ENCODE assay signal across 19 cellular contexts in genomic region chr18:58269931-58270330, GRCh38.
DNase-seq lines count a peak whose midpoint lies in the region; ATAC-seq and TF ChIP-seq lines count a peak whose summit lies in the region.
"Had no signal": no experiment of that assay in that cellular context is flagged by ENCODE, and none has a peak within 500 bp of the region (broad histone marks: within the 10 kb centered on the region; RNA-seq: fewer than 3 reads in every experiment).

No MANE protein-coding gene starts in this region.

- H3K27me3 ChIP-seq in RWPE2 (ENCODE audit: insufficient read depth, poor library complexity, severe bottlenecking) (no peaks in the 10 kb centered on the region), thyroid gland (no peaks in the 10 kb centered on the region)
- H3K27me3 ChIP-seq: ascending aorta, esophagus squamous epithelium, heart left ventricle had no signal

- no peak overlapping the region for H3K4me3 ChIP-seq in RWPE2 (ENCODE audit: severe bottlenecking)
- no peak overlapping the region for H3K4me3 ChIP-seq in thyroid gland (replicated peaks in 1 of 3)
- H3K4me3 ChIP-seq: ascending aorta, esophagus squamous epithelium, heart left ventricle had no signal

- no peaks in the 10 kb centered on the region for H3K9me3 Mint-ChIP-seq in activated CD4-positive, alpha-beta memory T cell treated with anti-CD3 and anti-CD28 coated beads for 36 hours

- DNase-seq in NCI-H2029 treated with DMSO at 0.1 percent for 48 hours (lab: John Stamatoyannopoulos, UW) (peak; percentile 13), NCI-H2029 (lab: John Stamatoyannopoulos, UW) (no peak), RWPE2 (ENCODE audit: low spot score) (no peak), left kidney (ENCODE audit: low read depth, low spot score) (peak; percentile 35), thyroid gland (peak; percentile 33 to 43), caudate nucleus (lab: John Stamatoyannopoulos, UW) (no peak)
- no peak for DNase-seq in activated CD4-positive, alpha-beta memory T cell treated with anti-CD3 and anti-CD28 coated beads for 36 hours
- DNase-seq: activated CD4-positive, CD25-positive, alpha-beta regulatory T cell; activated gamma-delta T cell; dermis blood vessel endothelial cell; EL; esophagus squamous epithelium; heart left ventricle; kidney; NCI-H2081 treated with DMSO at 0.1 percent for 48 hours; SHP77; substantia nigra had no signal

- ATAC-seq in RWPE2 (ENCODE audit: low read depth) (peak; percentile 66), HG03342 (IDR thresholded peaks at IDR 0.05; ENCODE audit: unreplicated experiment) (no peak)
- ATAC-seq: heart left ventricle had no signal

- intact Hi-C loops in thyroid gland (cut with DNase I) = no loop called here
- intact Hi-C loops in activated CD4-positive, alpha-beta memory T cell treated with anti-CD3 and anti-CD28 coated beads for 36 hours (cut with micrococcal nuclease) = no loop called here

- H3K9me3 ChIP-seq in RWPE2 (ENCODE audit: severe bottlenecking) (no peaks in the 10 kb centered on the region), thyroid gland (no peaks in the 10 kb centered on the region)
- H3K9me3 ChIP-seq: ascending aorta, esophagus squamous epithelium, heart left ventricle had no signal

- H3K27ac ChIP-seq in RWPE2 (ENCODE audit: poor library complexity, severe bottlenecking) (peak overlapping the region; percentile 95), thyroid gland (peak overlapping the region; percentile 3 to 84 (median 74)), caudate nucleus (ENCODE audit: low read depth, low read length) (no peak overlapping the region)
- H3K27ac ChIP-seq: ascending aorta had no signal

- H3K36me3 ChIP-seq in RWPE2 (ENCODE audit: low read depth) = peaks cover 8% of the 10 kb centered on the region; the same call in 1 of the 2 replicates
- no peaks in the 10 kb centered on the region for H3K36me3 ChIP-seq in thyroid gland
- H3K36me3 ChIP-seq: ascending aorta, esophagus squamous epithelium, heart left ventricle had no signal

- H3K36me3 Mint-ChIP-seq in activated CD4-positive, alpha-beta memory T cell treated with anti-CD3 and anti-CD28 coated beads for 36 hours = no peaks in the 10 kb centered on the region

- no peak overlapping the region for H3K27ac Mint-ChIP-seq in activated CD4-positive, alpha-beta memory T cell treated with anti-CD3 and anti-CD28 coated beads for 36 hours

- no peaks in the 10 kb centered on the region for H3K27me3 Mint-ChIP-seq in activated CD4-positive, alpha-beta memory T cell treated with anti-CD3 and anti-CD28 coated beads for 36 hours

- no peak for TF ChIP-seq POLR2A in thyroid gland (IDR thresholded peaks at IDR 0.05)

- POLR2A ChIA-PET in activated CD4-positive, alpha-beta memory T cell treated with anti-CD3 and anti-CD28 coated beads for 36 hours (lab: Charles Lee) = no interaction called here

- H3K4me1 ChIP-seq in RWPE2 (ENCODE audit: insufficient read depth, poor library complexity, severe bottlenecking) = peaks cover 74% of the 10 kb centered on the region
- peaks cover 15 to 33% of the 10 kb centered on the region in 2 donors for H3K4me1 ChIP-seq in thyroid gland
- H3K4me1 ChIP-seq: ascending aorta had no signal

- WGBS in thyroid gland, 2 donors = 38 to 52% methylated on average over 5 of the region's 5 CpGs

- H3K4me3 Mint-ChIP-seq in activated CD4-positive, alpha-beta memory T cell treated with anti-CD3 and anti-CD28 coated beads for 36 hours = no peak overlapping the region

- TF ChIP-seq CTCF in RWPE2 (IDR thresholded peaks at IDR 0.05; ENCODE audit: poor library complexity, severe bottlenecking) = no peak
- TF ChIP-seq CTCF in thyroid gland (IDR thresholded peaks at IDR 0.05) = no peak

- CTCF ChIA-PET in activated CD4-positive, alpha-beta memory T cell treated with anti-CD3 and anti-CD28 coated beads for 36 hours (lab: Charles Lee) = no interaction called here

- peaks cover 10% of the 10 kb centered on the region for H3K4me1 Mint-ChIP-seq in activated CD4-positive, alpha-beta memory T cell treated with anti-CD3 and anti-CD28 coated beads for 36 hours (ENCODE audit: low read depth)

Comparison
In these comparisons a context has a peak if more than half of its experiments do, and no peak if none do; other contexts are left out.
1. DNase-seq: peak in NCI-H2029 treated with DMSO at 0.1 percent for 48 hours (single experiment), left kidney (single experiment) and thyroid gland (2 of 2); none in NCI-H2029 (single experiment), RWPE2 (single experiment), activated CD4-positive, alpha-beta memory T cell treated with anti-CD3 and anti-CD28 coated beads for 36 hours (single experiment) and caudate nucleus (0 of 61).